Comparison of ENCODE assay signal across 16 cellular contexts in the genomic region with DNA sequence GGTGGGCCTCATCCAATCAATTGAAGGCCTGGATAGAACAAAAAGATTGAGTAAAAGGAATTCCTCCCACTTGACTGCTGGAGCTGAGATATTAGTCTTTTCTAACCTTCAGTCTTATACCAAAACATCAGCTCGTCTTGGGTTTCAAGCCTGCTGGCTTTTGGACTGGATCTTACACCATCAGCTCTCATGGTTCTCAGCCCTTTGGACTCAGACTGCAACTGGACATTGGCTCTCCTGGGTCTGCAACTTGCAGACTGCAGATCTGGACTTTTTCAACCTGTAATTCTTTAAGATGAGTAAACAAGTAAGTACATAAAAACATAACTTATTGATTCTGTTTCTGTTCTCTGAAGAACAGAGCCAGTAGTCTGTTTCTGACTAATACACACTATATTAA.
DNase-seq lines count a peak whose midpoint lies in the region; ATAC-seq and TF ChIP-seq lines count a peak whose summit lies in the region.
"Had no signal": no experiment of that assay in that cellular context is flagged by ENCODE, and none has a peak within 500 bp of the region (broad histone marks: within the 10 kb centered on the region; RNA-seq: fewer than 3 reads in every experiment).

No MANE protein-coding gene starts in this region.

- 80% methylated on average over 1 of the region's 1 CpG; no CpG with 5 or more reads in 1 of the 2 experiments for WGBS in IMR-90 (ENCODE audit: extremely low coverage in 2 of 2, insufficient read length in 1 of 2), 2 experiments
- WGBS in smooth muscle cell (ENCODE audit: low lambda C conversion rate) = 81% methylated on average over 1 of the region's 1 CpG

- H3K27me3 Mint-ChIP-seq in nephron (ENCODE audit: low read depth) (no peaks in the 10 kb centered on the region), immature natural killer cell (ENCODE audit: low read depth in 3 of 3) (peaks cover 5 to 12% (median 7%) of the 10 kb centered on the region in 3 donors)

- no peak overlapping the region for H2BK5ac ChIP-seq in IMR-90 (ENCODE audit: low read depth, low read length, poor library complexity, severe bottlenecking)

- H4K91ac ChIP-seq in IMR-90 (ENCODE audit: insufficient read depth, low read depth, low read length) = no peak overlapping the region

- H3K36me3 ChIP-seq in IMR-90 (ENCODE audit: control insufficient read depth, insufficient read depth, low read length) = no peaks in the 10 kb centered on the region
- no peaks in the 10 kb centered on the region for H3K36me3 ChIP-seq in smooth muscle cell (ENCODE audit: low read depth)
- H3K36me3 ChIP-seq: BE2C, HAP-1 had no signal

- H2AFZ ChIP-seq in IMR-90 (replicated peaks; ENCODE audit: low read length, poor library complexity) = no peak overlapping the region
- peak overlapping the region; percentile 31 for H2AFZ ChIP-seq in smooth muscle cell (ENCODE audit: low read depth)
- H2AFZ ChIP-seq: GM23248 had no signal

- DNase-seq in IMR-90 (no peak), left lobe of liver (ENCODE audit: low spot score) (peak; percentile 67), smooth muscle cell (lab: John Stamatoyannopoulos, UW; ENCODE audit: unreplicated experiment) (no peak), immature natural killer cell (no peak), GM13976 (ENCODE audit: low spot score) (no peak)
- DNase-seq in stimulated activated effector memory CD8-positive, alpha-beta T cell treated with anti-CD3 and anti-CD28 coated beads, Interleukin-12 subunit alpha, Interleukin-12 subunit beta, amount 100 ng/mL, for 72 hours (ENCODE audit: low spot score in 2 of 2) = no peak
- DNase-seq: BE2C; C1 segment of cervical spinal cord; Caco-2; CD4-positive, alpha-beta T cell; GM23248 had no signal

- H3K79me2 ChIP-seq in smooth muscle cell (ENCODE audit: low read depth) = no peaks in the 10 kb centered on the region

- H3K9ac ChIP-seq in IMR-90 (ENCODE audit: low read depth, low read length) (no peak overlapping the region), smooth muscle cell (ENCODE audit: low read depth) (no peak overlapping the region)
- H3K9ac ChIP-seq: GM23248 had no signal

- no peak for TF ChIP-seq POLR2A in IMR-90 (IDR thresholded peaks at IDR 0.05; ENCODE audit: low read depth, low read length)

- dilution Hi-C loops in IMR-90 (cut with HindIII; ENCODE audit: low sequenced_read_pairs, unreplicated experiment) = no loop called here

- no peak for TF ChIP-seq CTCF in IMR-90 (conservative IDR thresholded peaks at IDR 0.05; ENCODE audit: low read depth, low read length)
- TF ChIP-seq CTCF in nephron (IDR thresholded peaks at IDR 0.05; ENCODE audit: unreplicated experiment in 3 of 3) = no peak
- no peak for TF ChIP-seq CTCF in smooth muscle cell (IDR thresholded peaks at IDR 0.05; ENCODE audit: borderline replicate concordance, insufficient read depth, poor library complexity, severe bottlenecking)
- no peak for TF ChIP-seq CTCF in GM13976 (IDR thresholded peaks at IDR 0.05; ENCODE audit: borderline replicate concordance, control extremely low read depth, extremely low read depth, insufficient read depth, missing control alignments)

- H3K9me1 ChIP-seq in IMR-90 (ENCODE audit: insufficient read depth, low read length) = no peaks in the 10 kb centered on the region

- H3K4me3 Mint-ChIP-seq in nephron (peak overlapping the region in 1 of 3 experiments; percentile 52), immature natural killer cell (no peak overlapping the region)
- H3K4me3 Mint-ChIP-seq in stimulated activated effector memory CD8-positive, alpha-beta T cell treated with anti-CD3 and anti-CD28 coated beads, Interleukin-12 subunit alpha, Interleukin-12 subunit beta, amount 100 ng/mL, for 72 hours = no peak overlapping the region
- H3K4me3 Mint-ChIP-seq: CD4-positive, alpha-beta T cell; IgD-negative memory B cell had no signal

- no peaks in the 10 kb centered on the region for H3K79me1 ChIP-seq in IMR-90 (ENCODE audit: low read depth in 1 of 2, low read length in 2 of 2)

- no peak overlapping the region for H2AK5ac ChIP-seq in IMR-90 (ENCODE audit: low read depth, low read length)

- H4K8ac ChIP-seq in IMR-90 (ENCODE audit: low read depth in 2 of 2, low read length in 2 of 2) = no peak overlapping the region

- intact Hi-C loops in IMR-90 (cut with micrococcal nuclease) = no loop called here

- H2BK15ac ChIP-seq in IMR-90 (ENCODE audit: low read depth, low read length) = no peak overlapping the region

- no peak for TF ChIP-seq RAD21 in IMR-90 (IDR thresholded peaks at IDR 0.05; ENCODE audit: low read length)

- H2BK120ac ChIP-seq in IMR-90 (ENCODE audit: low read depth, low read length) = no peak overlapping the region

- no peak overlapping the region for H3K27ac ChIP-seq in IMR-90 (ENCODE audit: insufficient read depth, low read length)
- no peak overlapping the region for H3K27ac ChIP-seq in smooth muscle cell (ENCODE audit: low read depth)
- H3K27ac ChIP-seq: GM23248, HL-60 had no signal

- H3K4me2 ChIP-seq in IMR-90 (ENCODE audit: low read depth, low read length) (no peak overlapping the region), smooth muscle cell (no peak overlapping the region)

- H3K4me1 Mint-ChIP-seq in nephron (peaks cover 81% of the 10 kb centered on the region), immature natural killer cell (no peaks in the 10 kb centered on the region)
- no peaks in the 10 kb centered on the region for H3K4me1 Mint-ChIP-seq in stimulated activated effector memory CD8-positive, alpha-beta T cell treated with anti-CD3 and anti-CD28 coated beads, Interleukin-12 subunit alpha, Interleukin-12 subunit beta, amount 100 ng/mL, for 72 hours
- H3K4me1 Mint-ChIP-seq: IgD-negative memory B cell had no signal

- H3K14ac ChIP-seq in IMR-90 (replicated peaks; ENCODE audit: low read depth, low read length) = no peak overlapping the region

- ATAC-seq in IMR-90 (ENCODE audit: low read depth) = no peak
- peak; percentile 53 for ATAC-seq in left lobe of liver
- no peak for ATAC-seq in HG02610 (IDR thresholded peaks at IDR 0.05; ENCODE audit: unreplicated experiment)
- no peak for ATAC-seq in stimulated activated effector memory CD8-positive, alpha-beta T cell treated with anti-CD3 and anti-CD28 coated beads, Interleukin-12 subunit alpha, Interleukin-12 subunit beta, amount 100 ng/mL, for 72 hours

- H3K36me3 Mint-ChIP-seq in nephron (ENCODE audit: low read depth) (peaks cover 5% of the 10 kb centered on the region), immature natural killer cell (no peaks in the 10 kb centered on the region)
- H3K36me3 Mint-ChIP-seq in stimulated activated effector memory CD8-positive, alpha-beta T cell treated with anti-CD3 and anti-CD28 coated beads, Interleukin-12 subunit alpha, Interleukin-12 subunit beta, amount 100 ng/mL, for 72 hours = no peaks in the 10 kb centered on the region

- peak overlapping the region; percentile 13; the same call in 1 of the 2 replicates for H2BK20ac ChIP-seq in IMR-90 (ENCODE audit: low read depth, low read length)

- H3K23ac ChIP-seq in IMR-90 (ENCODE audit: low read depth, low read length) = no peak overlapping the region

- H3K27ac Mint-ChIP-seq in nephron (peak overlapping the region; percentile 86 to 95 (median 94)), immature natural killer cell (no peak overlapping the region)
- H3K27ac Mint-ChIP-seq in stimulated activated effector memory CD8-positive, alpha-beta T cell treated with anti-CD3 and anti-CD28 coated beads, Interleukin-12 subunit alpha, Interleukin-12 subunit beta, amount 100 ng/mL, for 72 hours = no peak overlapping the region
- H3K27ac Mint-ChIP-seq: CD4-positive, alpha-beta T cell; IgD-negative memory B cell had no signal

- H4K5ac ChIP-seq in IMR-90 (ENCODE audit: low read depth, low read length) = no peak overlapping the region

- H3K4me3 ChIP-seq in IMR-90 (ENCODE audit: insufficient read depth, low read depth, low read length) = no peak overlapping the region
- no peak overlapping the region for H3K4me3 ChIP-seq in smooth muscle cell
- H3K4me3 ChIP-seq: GM23248, HAP-1 had no signal

- H3K4ac ChIP-seq in IMR-90 (ENCODE audit: low read depth, low read length) = no peak overlapping the region

- H4K20me1 ChIP-seq in IMR-90 (ENCODE audit: insufficient read depth, low read length) (no peaks in the 10 kb centered on the region), smooth muscle cell (ENCODE audit: low read depth) (no peaks in the 10 kb centered on the region)

- no peaks in the 10 kb centered on the region for H3K9me3 ChIP-seq in IMR-90 (ENCODE audit: control insufficient read depth, insufficient read depth, low read length)
- no peaks in the 10 kb centered on the region for H3K9me3 ChIP-seq in smooth muscle cell (replicated peaks; ENCODE audit: low read depth)
- H3K9me3 ChIP-seq: BE2C had no signal

- H3K4me1 ChIP-seq in IMR-90 (ENCODE audit: control insufficient read depth, insufficient read depth, low read length) (peaks cover 3% of the 10 kb centered on the region; the same call in 1 of the 2 replicates), smooth muscle cell (ENCODE audit: low read depth) (no peaks in the 10 kb centered on the region)
- H3K4me1 ChIP-seq: BE2C, HAP-1 had no signal

- POLR2A ChIA-PET in IMR-90 (lab: Charles Lee; ENCODE audit: unreplicated experiment) = interaction anchor here (0.5 kb wide), 1 partner anchor 552 kb away, joined by 4 read pairs; no protein-coding TSS in a partner anchor

- no peak overlapping the region for H3K56ac ChIP-seq in IMR-90 (ENCODE audit: extremely low read depth, insufficient read depth, low read length)

- H3K18ac ChIP-seq in IMR-90 (ENCODE audit: low read depth, low read length) = no peak overlapping the region

- no TSS peak for BruUV-seq in IMR-90 (replicated peaks; lab: Mats Ljungman, UMichigan)

- CTCF ChIA-PET in IMR-90 (lab: Yijun Ruan, JAX) = interaction anchor here (1.2 kb wide), 1 partner anchor 74 kb away, joined by 3 read pairs; a partner anchor contains a TSS

- H3K9me3 Mint-ChIP-seq in nephron (peaks cover 9% of the 10 kb centered on the region), immature natural killer cell (peaks cover 0 to 5% (median 0%) of the 10 kb centered on the region in 6 donors)
- no peaks in the 10 kb centered on the region for H3K9me3 Mint-ChIP-seq in stimulated activated effector memory CD8-positive, alpha-beta T cell treated with anti-CD3 and anti-CD28 coated beads, Interleukin-12 subunit alpha, Interleukin-12 subunit beta, amount 100 ng/mL, for 72 hours
- H3K9me3 Mint-ChIP-seq: CD4-positive, alpha-beta T cell had no signal

- no peak overlapping the region for H2AK9ac ChIP-seq in IMR-90 (replicated peaks; ENCODE audit: low read depth, low read length, poor library complexity)

- no peaks in the 10 kb centered on the region for H3F3A ChIP-seq in smooth muscle cell (ENCODE audit: low read depth)

- in situ Hi-C loops in IMR-90 (cut with MboI; ENCODE audit: low sequenced_read_pairs) (loop anchor here (10.0 kb wide), 1 partner anchor 136 kb away; no protein-coding TSS in a partner anchor), GM13976 (cut with MboI; ENCODE audit: low sequenced_read_pairs, unreplicated experiment) (no loop called here)

- H3K27me3 ChIP-seq in IMR-90 (ENCODE audit: control insufficient read depth, insufficient read depth, low read length) (no peaks in the 10 kb centered on the region), smooth muscle cell (ENCODE audit: low read depth) (no peaks in the 10 kb centered on the region)
- H3K27me3 ChIP-seq: BE2C had no signal

TF ChIP-seq in IMR-90, 13 proteins besides CTCF, POLR2A, EP300 and RAD21 (continues in another document):
- TF ChIP-seq BHLHE40 (IDR thresholded peaks at IDR 0.05; ENCODE audit: low read depth, low read length) (no peak), MXI1 (IDR thresholded peaks at IDR 0.05; ENCODE audit: borderline replicate concordance, low read depth, low read length) (no peak)

Comparison
In these comparisons a context has a peak if more than half of its experiments do, and no peak if none do; other contexts are left out.
1. H3K27ac Mint-ChIP-seq: peak in nephron (3 of 3); none in immature natural killer cell (0 of 6) and stimulated activated effector memory CD8-positive, alpha-beta T cell treated with anti-CD3 and anti-CD28 coated beads, Interleukin-12 subunit alpha, Interleukin-12 subunit beta, amount 100 ng/mL, for 72 hours (single experiment).